In genomic region chr3:189148090-189148507, GRCh38 we compare ENCODE assay signal across 8 cellular contexts. TPM values are rescaled to one million over a fixed set of nuclear protein-coding genes. Genes with fewer than 3 reads are reported as not detected.
A peak's percentile ranks its signal among the peaks of the same experiment; 100 is the strongest.
DNase-seq lines count a peak whose midpoint lies in the region; ATAC-seq, FAIRE-seq and TF ChIP-seq lines count a peak whose summit lies in the region.

No MANE protein-coding gene starts in this region.

- no peak overlapping the region for H3K4me3 ChIP-seq in KMS-11 (IDR thresholded peaks at IDR 0.05; ENCODE audit: insufficient read depth, low read depth, low read length)
- no peak overlapping the region for H3K4me3 ChIP-seq in SJSA1
- H3K4me3 ChIP-seq in pancreas = no peak overlapping the region
- no peak overlapping the region for H3K4me3 ChIP-seq in upper lobe of left lung

- no peaks in the 10 kb centered on the region for H3K9me3 ChIP-seq in SJSA1 (replicated peaks)
- H3K9me3 ChIP-seq in pancreas = no peaks in the 10 kb centered on the region
- H3K9me3 ChIP-seq in upper lobe of left lung = no peaks in the 10 kb centered on the region

- WGBS in pancreas, 2 donors = 22 to 29% methylated on average over 6 of the region's 6 CpGs
- WGBS in upper lobe of left lung, 2 donors = 24 to 28% methylated on average over 6 of the region's 6 CpGs

- no peak for FAIRE-seq in pancreas (lab: Jason Lieb, UNC)

- TF ChIP-seq POLR2A in upper lobe of left lung (IDR thresholded peaks at IDR 0.05) = no peak

- H3K27ac ChIP-seq in KMS-11 = no peak overlapping the region
- H3K27ac ChIP-seq in SJSA1 = no peak overlapping the region
- H3K27ac ChIP-seq in pancreas = no peak overlapping the region
- H3K27ac ChIP-seq in upper lobe of left lung = no peak overlapping the region

- DNase-seq in DMS114 treated with DMSO at 0.1 percent for 48 hours (lab: John Stamatoyannopoulos, UW; ENCODE audit: unreplicated experiment) (peak; percentile 54), SJSA1 (ENCODE audit: low read depth in 1 of 2, low spot score in 2 of 2) (peak; percentile 52 to 57), glomerular visceral epithelial cell (ENCODE audit: extremely low spot score) (peak; percentile 57), pancreas (peak in 5 of 6 donors; percentile 30 to 67 (median 48)), upper lobe of left lung (peak in 1 of 2 donors; percentile 40)
- peak; percentile 69 for DNase-seq in activated naive CD4-positive, alpha-beta T cell treated with Interleukin-2 at 50 U/mL for 16 hours

- peak overlapping the region; percentile 24; the same call in 1 of the 2 replicates for H2AFZ ChIP-seq in KMS-11 (ENCODE audit: low read depth)

- no peak overlapping the region for H3K9ac ChIP-seq in KMS-11

- H3K79me2 ChIP-seq in KMS-11 (ENCODE audit: insufficient read depth, low read depth) = no peaks in the 10 kb centered on the region

- ATAC-seq in GM21515 (IDR thresholded peaks at IDR 0.05; ENCODE audit: unreplicated experiment) = peak; percentile 82
- ATAC-seq in pancreas = peak; percentile 70 to 95 (median 90)
- ATAC-seq in upper lobe of left lung (ENCODE audit: low FRiP score in 2 of 2) = peak; percentile 80 to 85

- TF ChIP-seq CTCF in KMS-11 (conservative IDR thresholded peaks at IDR 0.05; ENCODE audit: low read depth, low read length) (peak; percentile 95), pancreas (IDR thresholded peaks at IDR 0.05) (peak; percentile 54 to 75 (median 64)), upper lobe of left lung (IDR thresholded peaks at IDR 0.05) (peak; percentile 68 to 86 (median 82))

- no peak overlapping the region for H3K4me2 ChIP-seq in KMS-11

- H3K27me3 ChIP-seq in KMS-11 (ENCODE audit: insufficient read depth, low read depth) = no peaks in the 10 kb centered on the region
- H3K27me3 ChIP-seq in SJSA1 (replicated peaks) = 0 out of 2 replicates have a peak, but pooled peaks cover 6% of the 10 kb centered on the region
- H3K27me3 ChIP-seq in pancreas = no peaks in the 10 kb centered on the region
- H3K27me3 ChIP-seq in upper lobe of left lung = no peaks in the 10 kb centered on the region

- TF ChIP-seq EP300 in upper lobe of left lung (IDR thresholded peaks at IDR 0.05) = no peak

- H4K20me1 ChIP-seq in KMS-11 (ENCODE audit: insufficient read depth) = no peaks in the 10 kb centered on the region

- H3K36me3 ChIP-seq in KMS-11 (ENCODE audit: insufficient read depth) (no peaks in the 10 kb centered on the region), SJSA1 (no peaks in the 10 kb centered on the region), pancreas (no peaks in the 10 kb centered on the region), upper lobe of left lung (peaks cover 0 to 3% (median 0%) of the 10 kb centered on the region in 4 donors)

- H3K4me1 ChIP-seq in KMS-11 (ENCODE audit: low read depth, poor library complexity, severe bottlenecking) = no peaks in the 10 kb centered on the region
- no peaks in the 10 kb centered on the region for H3K4me1 ChIP-seq in SJSA1 (replicated peaks)
- no peaks in the 10 kb centered on the region for H3K4me1 ChIP-seq in pancreas
- H3K4me1 ChIP-seq in upper lobe of left lung = peaks cover 3 to 9% (median 6%) of the 10 kb centered on the region in 4 donors

- intact Hi-C loops in pancreas (cut with DNase I) = no loop called here

RNA-seq across cellular contexts. Expression of gene TPRG1, which starts 23.7 kb away (rescaled TPM):
- 0.11 and 0.50 TPM in 2 replicates for total RNA-seq in SJSA1 (2014; rRNA removed; shearing (Covaris generic))
- total RNA-seq in pancreas = 1 to 10 TPM in 3 of 6 donors, under 1 TPM in 2, not detected in 1; 0.12 to 4.4 (median 1.0) TPM
- polyA plus RNA-seq in pancreas = 1 to 10 TPM; 1.2 to 1.5 TPM
- total RNA-seq in upper lobe of left lung = 10 to 100 TPM; 12.8 to 76.5 (median 25.9) TPM
